13 cellular contexts compared by ENCODE assay signal in the genomic region with DNA sequence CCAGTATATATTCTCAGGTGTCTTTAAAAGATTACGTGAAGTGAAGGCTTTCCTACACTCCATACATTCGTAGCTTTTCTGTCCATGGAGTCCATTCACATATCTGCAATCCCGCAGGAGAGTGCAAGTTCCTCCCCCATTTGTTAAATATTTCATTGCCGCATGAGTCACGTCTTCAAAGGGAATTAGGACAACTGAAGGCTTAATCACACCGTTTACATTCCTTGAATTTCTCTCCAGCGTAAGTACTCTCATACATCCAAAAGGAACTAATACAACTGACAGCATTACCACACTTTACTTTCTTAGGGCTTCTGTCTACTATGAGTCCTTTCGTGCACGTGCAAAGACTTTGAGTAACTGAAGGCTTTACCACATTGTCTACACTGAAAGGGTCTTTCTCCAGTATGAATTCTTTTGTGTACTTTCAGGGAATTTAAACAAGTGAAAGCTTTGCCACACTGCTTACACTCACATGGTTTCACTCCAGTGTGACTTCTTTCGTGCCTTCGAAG. TPM values are rescaled to one million over a fixed set of nuclear protein-coding genes. Genes with fewer than 3 reads are reported as not detected.
DNase-seq lines count a peak whose midpoint lies in the region; FAIRE-seq and TF ChIP-seq lines count a peak whose summit lies in the region.
"Had no signal": no experiment of that assay in that cellular context is flagged by ENCODE, and none has a peak within 500 bp of the region (broad histone marks: within the 10 kb centered on the region; RNA-seq: fewer than 3 reads in every experiment).

No MANE protein-coding gene starts in this region.

- DNase-seq in H54 (ENCODE audit: insufficient read length, low spot score) (peak; percentile 22), RKO (ENCODE audit: low spot score) (peak; percentile 96), fibroblast of peridontal ligament (ENCODE audit: extremely low read depth) (peak; percentile 29), retinal pigment epithelial cell (ENCODE audit: low read depth) (peak; percentile 61), cerebellar nuclear complex (lab: John Stamatoyannopoulos, UW) (no peak), GF-D8 (lab: John Stamatoyannopoulos, UW) (no peak), ureter (ENCODE audit: low spot score) (no peak)
- DNase-seq: activated CD4-positive, CD25-positive, alpha-beta regulatory T cell; CD8-positive, alpha-beta memory T cell; glutamatergic neuron; left cardiac atrium; NCI-H187 treated with DMSO at 0.1 percent for 48 hours; nephron progenitor cell had no signal

- TF ChIP-seq POLR2A in H54 (IDR thresholded peaks at IDR 0.05; ENCODE audit: low read depth, low read length): no peak

- TF ChIP-seq CTCF in retinal pigment epithelial cell (conservative IDR thresholded peaks at IDR 0.05; ENCODE audit: low read depth, low read length): no peak

- FAIRE-seq in H54 (lab: Jason Lieb, UNC): peak; percentile 15

- H3K4me3 ChIP-seq in retinal pigment epithelial cell (ENCODE audit: low read length): no peak overlapping the region

RNA-seq across cellular contexts. Expression of gene ZNF564, which starts 29.0 kb away (rescaled TPM):
- total RNA-seq in ureter: 31.1 TPM

RNA-seq across cellular contexts. Expression of gene ZNF490, which starts 30.4 kb away (rescaled TPM):
- total RNA-seq in ureter: 12.1 TPM

RNA-seq across cellular contexts. Expression of gene ZNF791, which starts 30.5 kb away (rescaled TPM):
- total RNA-seq in ureter: 40.9 TPM

Comparison
In these comparisons a context has a peak if more than half of its experiments do, and no peak if none do; other contexts are left out.
1. DNase-seq: peak in H54 (single experiment), RKO (single experiment), fibroblast of peridontal ligament (single experiment) and retinal pigment epithelial cell (single experiment); none in cerebellar nuclear complex (0 of 2), GF-D8 (single experiment) and ureter (single experiment).